In genomic region chr14:100871234-100872186, GRCh38 we compare ENCODE assay signal across 1 cellular context.
TF ChIP-seq lines count a peak whose summit lies in the region.

No MANE protein-coding gene starts in this region.

TF ChIP-seq in K562, 482 proteins besides CTCF, POLR2A, EP300 and RAD21 (continued from another document and continues in another):
- TF ChIP-seq TRIM25 (IDR thresholded peaks at IDR 0.05; ENCODE audit: borderline replicate concordance) (no peak), TCF7 (IDR thresholded peaks at IDR 0.05; ENCODE audit: borderline replicate concordance) (no peak), GATAD2B (IDR thresholded peaks at IDR 0.05; ENCODE audit: borderline replicate concordance) (no peak), ATF3 (IDR thresholded peaks at IDR 0.05) (peak; percentile 75), ATF3 (CRISPR knock-in tag; conservative IDR thresholded peaks at IDR 0.05) (no peak), ZNF282 (CRISPR knock-in tag; IDR thresholded peaks at IDR 0.05) (no peak), ILK (tag; IDR thresholded peaks at IDR 0.05; ENCODE audit: borderline replicate concordance, low read depth) (no peak), MBD1 (CRISPR knock-in tag; IDR thresholded peaks at IDR 0.05) (no peak), NR3C1 (CRISPR knock-in tag; IDR thresholded peaks at IDR 0.05) (no peak), RCOR1 (IDR thresholded peaks at IDR 0.05; ENCODE audit: borderline replicate concordance in 1 of 2, low read depth in 2 of 2, low read length in 2 of 2) (peak in 1 of 2 experiments; percentile 65; a peak in 1 of 4 replicates), NBN (IDR thresholded peaks at IDR 0.05; ENCODE audit: low read depth) (no peak), TGIF2 (CRISPR knock-in tag; IDR thresholded peaks at IDR 0.05) (no peak), E2F1 (CRISPR knock-in tag; IDR thresholded peaks at IDR 0.05) (no peak), SMARCA5 (IDR thresholded peaks at IDR 0.05) (peak; percentile 89), NR1H2 (CRISPR knock-in tag; IDR thresholded peaks at IDR 0.05) (no peak), TCFL5 (CRISPR knock-in tag; conservative IDR thresholded peaks at IDR 0.05) (no peak), JUN (IDR thresholded peaks at IDR 0.05; ENCODE audit: borderline replicate concordance, low read depth, low read length) (peak; percentile 5; the same call in 1 of the 2 replicates), JUN (CRISPR knock-in tag; IDR thresholded peaks at IDR 0.05; ENCODE audit: borderline replicate concordance) (no peak), ZNF311 (CRISPR knock-in tag; IDR thresholded peaks at IDR 0.05) (no peak), RBFOX2 (IDR thresholded peaks at IDR 0.05; ENCODE audit: low read depth, low read length) (no peak), SETDB1 (IDR thresholded peaks at IDR 0.05; ENCODE audit: low read length) (no peak), GTF3C2 (IDR thresholded peaks at IDR 0.05; ENCODE audit: borderline replicate concordance, extremely low read depth, insufficient read length) (no peak), ZBTB12 (CRISPR knock-in tag; IDR thresholded peaks at IDR 0.05) (no peak), ZKSCAN1 (IDR thresholded peaks at IDR 0.05; ENCODE audit: low read depth, low read length) (no peak), SRSF7 (optimal IDR thresholded peaks at IDR 0.05; ENCODE audit: low read depth, low read length) (no peak), ERF (CRISPR knock-in tag; IDR thresholded peaks at IDR 0.05) (peak; percentile 22; the same call in 1 of the 2 replicates), GMEB1 (CRISPR knock-in tag; IDR thresholded peaks at IDR 0.05) (no peak), ZNF77 (CRISPR knock-in tag; IDR thresholded peaks at IDR 0.05) (no peak), ZNF592 (IDR thresholded peaks at IDR 0.05) (no peak), BACH1 (tag; IDR thresholded peaks at IDR 0.05) (no peak), IRF1 (CRISPR knock-in tag; IDR thresholded peaks at IDR 0.05; ENCODE audit: borderline replicate concordance) (no peak), HBP1 (CRISPR knock-in tag; IDR thresholded peaks at IDR 0.05) (no peak), NCOA4 (IDR thresholded peaks at IDR 0.05; ENCODE audit: partially characterized antibody) (no peak), ZC3H4 (CRISPR knock-in tag; IDR thresholded peaks at IDR 0.05; ENCODE audit: borderline replicate concordance) (no peak), NR2F6 (CRISPR knock-in tag; IDR thresholded peaks at IDR 0.05) (no peak), RBM39 (optimal IDR thresholded peaks at IDR 0.05; ENCODE audit: low read depth, low read length) (no peak), PHF20 (IDR thresholded peaks at IDR 0.05; ENCODE audit: partially characterized antibody) (peak; percentile 28), TSC22D4 (tag; IDR thresholded peaks at IDR 0.05) (no peak), POU5F1 (IDR thresholded peaks at IDR 0.05; ENCODE audit: borderline replicate concordance, low read depth, low read length, partially characterized antibody) (no peak), RFX5 (IDR thresholded peaks at IDR 0.05; ENCODE audit: low read depth, low read length) (no peak), ZNF57 (CRISPR knock-in tag; IDR thresholded peaks at IDR 0.05) (no peak), MCM5 (IDR thresholded peaks at IDR 0.05; ENCODE audit: low read depth) (no peak), UBTF (IDR thresholded peaks at IDR 0.05; ENCODE audit: borderline replicate concordance in 1 of 2, low read depth in 2 of 2, low read length in 2 of 2) (no peak)
